ENCODE assay signal across 8 cellular contexts in genomic region chr2:173076557-173077345, GRCh38. TPM values are rescaled to one million over a fixed set of nuclear protein-coding genes. Genes with fewer than 3 reads are reported as not detected.
DNase-seq lines count a peak whose midpoint lies in the region; ATAC-seq, FAIRE-seq and TF ChIP-seq lines count a peak whose summit lies in the region.

No MANE protein-coding gene starts in this region.

- H3K27me3 Mint-ChIP-seq in astrocyte (ENCODE audit: low read depth, unreplicated experiment) = peaks cover 2% of the 10 kb centered on the region

- H2AFZ ChIP-seq in astrocyte (ENCODE audit: low read depth, low read length) = peak overlapping the region; percentile 77

- ATAC-seq in GM18511 (IDR thresholded peaks at IDR 0.05; ENCODE audit: unreplicated experiment) = peak; percentile 26
- peak; percentile 23 for ATAC-seq in HG02981 (IDR thresholded peaks at IDR 0.05; ENCODE audit: unreplicated experiment)

- H3K79me2 ChIP-seq in astrocyte (ENCODE audit: insufficient read depth, low read length) = peaks cover 54% of the 10 kb centered on the region

- H3K9me3 Mint-ChIP-seq in astrocyte (ENCODE audit: unreplicated experiment) = no peaks in the 10 kb centered on the region

- peak overlapping the region; percentile 66 for H3K4me3 ChIP-seq in AG09309 (ENCODE audit: control insufficient read depth, low read depth, low read length)
- peak overlapping the region; percentile 77 for H3K4me3 ChIP-seq in NT2/D1 (ENCODE audit: insufficient read length, low read depth)
- peak overlapping the region; percentile 82 for H3K4me3 ChIP-seq in astrocyte (ENCODE audit: insufficient read depth, low read depth, low read length)
- peak overlapping the region; percentile 84 for H3K4me3 ChIP-seq in iPS-15b (ENCODE audit: low read depth, low read length)
- H3K4me3 ChIP-seq in skeletal muscle satellite cell (ENCODE audit: low read length) = peak overlapping the region; percentile 87

- H3K4me2 ChIP-seq in astrocyte (ENCODE audit: low read length) = peak overlapping the region; percentile 95
- H3K4me2 ChIP-seq in skeletal muscle satellite cell (ENCODE audit: low read length) = peak overlapping the region; percentile 78

- H3K9ac ChIP-seq in NT2/D1 (ENCODE audit: insufficient read length, low read depth) = peak overlapping the region; percentile 88
- H3K9ac ChIP-seq in astrocyte (ENCODE audit: low read length) = peak overlapping the region; percentile 99
- H3K9ac ChIP-seq in iPS-15b (ENCODE audit: low read depth, low read length) = peak overlapping the region; percentile 70
- H3K9ac ChIP-seq in skeletal muscle satellite cell (ENCODE audit: low read depth, low read length) = peak overlapping the region; percentile 96

- TF ChIP-seq CTCF in AG09309 (IDR thresholded peaks at IDR 0.05; ENCODE audit: control insufficient read depth, insufficient read depth, low read depth, low read length, missing control alignments) (no peak), astrocyte (IDR thresholded peaks at IDR 0.05; ENCODE audit: insufficient read depth, low read depth, low read length) (no peak)

- peak overlapping the region; percentile 92 for H3K27ac Mint-ChIP-seq in astrocyte (ENCODE audit: unreplicated experiment)

- H3K36me3 Mint-ChIP-seq in astrocyte (ENCODE audit: low read depth, unreplicated experiment) = no peaks in the 10 kb centered on the region

- DNase-seq in AG09309 (ENCODE audit: low read depth) (no peak), NT2/D1 (ENCODE audit: low read depth, low spot score) (no peak), astrocyte (ENCODE audit: low read depth) (peak; percentile 46), AG08396 (ENCODE audit: low spot score) (no peak)

- H3K4me1 ChIP-seq in NT2/D1 (ENCODE audit: insufficient read depth, insufficient read length) (no peaks in the 10 kb centered on the region), astrocyte (ENCODE audit: insufficient read depth, low read length) (peaks cover 31% of the 10 kb centered on the region), iPS-15b (ENCODE audit: control insufficient read depth, insufficient read depth, low read length) (peaks cover 2% of the 10 kb centered on the region), skeletal muscle satellite cell (ENCODE audit: control insufficient read depth, insufficient read depth, low read length) (peaks cover 42% of the 10 kb centered on the region)

- no peaks in the 10 kb centered on the region for H3K9me3 ChIP-seq in NT2/D1 (ENCODE audit: insufficient read depth, low read length)
- H3K9me3 ChIP-seq in astrocyte (ENCODE audit: insufficient read depth, low read depth, low read length) = no peaks in the 10 kb centered on the region
- no peaks in the 10 kb centered on the region for H3K9me3 ChIP-seq in iPS-15b (ENCODE audit: control insufficient read depth, insufficient read depth, low read length)
- H3K9me3 ChIP-seq in skeletal muscle satellite cell (replicated peaks; ENCODE audit: low read length) = no peaks in the 10 kb centered on the region

- H3K36me3 ChIP-seq in NT2/D1 (ENCODE audit: insufficient read depth, insufficient read length, low read length) = no peaks in the 10 kb centered on the region
- H3K36me3 ChIP-seq in astrocyte (ENCODE audit: insufficient read depth, low read length) = no peaks in the 10 kb centered on the region
- H3K36me3 ChIP-seq in iPS-15b (ENCODE audit: control insufficient read depth, insufficient read depth, low read length) = no peaks in the 10 kb centered on the region
- H3K36me3 ChIP-seq in skeletal muscle satellite cell (ENCODE audit: insufficient read depth, low read length) = no peaks in the 10 kb centered on the region

- H4K20me1 ChIP-seq in astrocyte (ENCODE audit: insufficient read depth, low read length) = no peaks in the 10 kb centered on the region

- H3K4me1 Mint-ChIP-seq in astrocyte (ENCODE audit: low read depth, unreplicated experiment) = peaks cover 15% of the 10 kb centered on the region

- peaks cover 8% of the 10 kb centered on the region for H3K27me3 ChIP-seq in NT2/D1 (ENCODE audit: insufficient read depth, insufficient read length)
- H3K27me3 ChIP-seq in astrocyte (ENCODE audit: insufficient read depth, low read length) = no peaks in the 10 kb centered on the region
- peaks cover 6% of the 10 kb centered on the region for H3K27me3 ChIP-seq in iPS-15b (ENCODE audit: control insufficient read depth, insufficient read depth, low read length)
- no peaks in the 10 kb centered on the region for H3K27me3 ChIP-seq in skeletal muscle satellite cell (ENCODE audit: control insufficient read depth, insufficient read depth, low read length)

- FAIRE-seq in astrocyte (lab: Jason Lieb, UNC) = no peak

- H3K4me3 Mint-ChIP-seq in astrocyte (ENCODE audit: unreplicated experiment) = peak overlapping the region; percentile 87

- peak overlapping the region; percentile 96 for H3K27ac ChIP-seq in astrocyte (ENCODE audit: low read depth, low read length)

RNA-seq across cellular contexts. Expression of gene MAP3K20, which starts 1.1 kb away (rescaled TPM):
- total RNA-seq in astrocyte = 41.2 and 42.4 TPM in 2 replicates
- total RNA-seq in skeletal muscle satellite cell (2012; rRNA removed) = 62.3 and 98.9 TPM in 2 replicates
